In the genomic region with DNA sequence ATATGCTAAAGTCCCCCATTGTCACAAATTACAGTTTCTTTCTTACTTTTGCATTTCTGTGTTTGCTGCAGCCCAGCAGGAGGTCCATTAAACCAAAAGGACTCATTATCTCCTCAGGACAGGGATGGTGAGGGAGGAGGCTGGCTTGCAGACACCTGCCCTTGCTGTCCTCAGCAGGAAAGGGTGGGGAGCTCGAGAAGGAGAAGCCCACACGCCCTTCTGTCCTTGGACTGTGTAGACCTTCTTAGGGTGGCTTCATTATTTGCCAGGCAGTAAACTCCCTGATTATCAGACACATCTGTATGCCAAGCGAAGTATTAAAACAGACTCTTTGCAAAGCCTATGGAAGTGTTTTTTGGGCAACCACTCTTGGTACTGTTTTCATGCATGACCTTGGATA, we compare ENCODE assay signal across 14 cellular contexts.
"Had no signal": no experiment of that assay in that cellular context is flagged by ENCODE, and none has a peak within 500 bp of the region (broad histone marks: within the 10 kb centered on the region; RNA-seq: fewer than 3 reads in every experiment).

No MANE protein-coding gene starts in this region.

- DNase-seq: activated CD4-positive, alpha-beta T cell treated with anti-CD3 and anti-CD28 coated beads, Interleukin-2, amount 50 U/mL, for 1 hour; activated CD4-positive, CD25-positive, alpha-beta regulatory T cell treated with anti-CD3 and anti-CD28 coated beads, Interleukin-2, amount 50 U/mL, for 72 hours; activated gamma-delta T cell; erythroblast; foreskin melanocyte; glutamatergic neuron; hippocampal formation; islet precursor cell; nucleus accumbens; posterior cingulate gyrus; retina; stimulated activated naive B cell treated with anti-CD40 and anti-IgM and Interleukin-4, amounts not matched to agents 10 μg/mL and 1 μg/mL and 100 μg/mL, for 72 hours; T1000; upper lobe of right lung had no signal

- ATAC-seq: stimulated activated naive B cell treated with anti-CD40 and anti-IgM and Interleukin-4, amounts not matched to agents 10 μg/mL and 1 μg/mL and 100 μg/mL, for 72 hours had no signal
